In the genomic region with DNA sequence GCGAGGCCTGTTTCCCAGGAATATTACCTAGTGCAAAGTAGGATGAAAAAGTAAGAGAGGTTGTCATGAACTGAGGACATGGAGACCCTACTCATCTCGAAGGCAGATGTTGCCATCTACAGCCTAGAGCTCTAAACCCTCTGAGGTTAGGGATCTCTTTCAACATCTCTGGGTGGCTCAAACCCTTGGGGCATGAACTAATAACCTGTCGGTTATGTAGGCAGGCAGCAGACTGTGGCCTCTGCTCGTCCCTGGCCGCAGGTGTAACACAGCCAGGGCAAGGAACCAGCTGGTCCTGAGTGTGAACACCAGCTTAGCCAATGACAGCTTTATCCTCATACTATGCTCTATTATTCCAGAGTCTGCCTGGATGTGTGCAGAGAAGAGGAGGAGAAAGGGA, we compare ENCODE assay signal across 17 cellular contexts. TPM values are rescaled to one million over a fixed set of nuclear protein-coding genes. Genes with fewer than 3 reads are reported as not detected.
DNase-seq lines count a peak whose midpoint lies in the region; ATAC-seq, FAIRE-seq and TF ChIP-seq lines count a peak whose summit lies in the region.
"Had no signal": no experiment of that assay in that cellular context is flagged by ENCODE, and none has a peak within 500 bp of the region (broad histone marks: within the 10 kb centered on the region; RNA-seq: fewer than 3 reads in every experiment).

No MANE protein-coding gene starts in this region.

- no peak for DNase-seq in activated CD4-positive, alpha-beta T cell treated with anti-CD3 and anti-CD28 coated beads for 36 hours
- no peak for DNase-seq in activated CD4-positive, alpha-beta T cell treated with anti-CD3 and anti-CD28 coated beads for 1 hour
- no peak for DNase-seq in Panc1 (ENCODE audit: low read depth, low spot score)
- DNase-seq in H1 (ENCODE audit: low read depth in 1 of 2, low spot score in 2 of 2) = no peak
- DNase-seq in sigmoid colon = no peak
- DNase-seq in mesendoderm = no peak
- no peak for DNase-seq in A673 (ENCODE audit: low spot score)
- no peak for DNase-seq in activated CD8-positive, alpha-beta memory T cell treated with anti-CD3 and anti-CD28 coated beads for 24 hours
- DNase-seq: activated CD4-positive, CD25-positive, alpha-beta regulatory T cell; activated effector memory CD4-positive, alpha-beta T cell treated with anti-CD3 and anti-CD28 coated beads, Interleukin-2, amount 50 U/mL, for 16 hours; DND-41; heart left ventricle; left colon; NCI-H2029 treated with DMSO at 0.1 percent for 48 hours; tibial artery had no signal

- no peak overlapping the region for H4K5ac ChIP-seq in H1 (ENCODE audit: insufficient read length, low read depth, low read length)
- no peak overlapping the region for H4K5ac ChIP-seq in mesendoderm (ENCODE audit: low read length)

- H3K27ac ChIP-seq in Panc1 (ENCODE audit: low read length) (peak overlapping the region; percentile 39), H1 (ENCODE audit: low read depth, low read length) (no peak overlapping the region), sigmoid colon (peak overlapping the region in 3 of 4 donors; percentile 21 to 47 (median 44)), mesendoderm (ENCODE audit: low read depth, low read length) (no peak overlapping the region), A673 (ENCODE audit: low read depth, low read length, poor library complexity, severe bottlenecking) (no peak overlapping the region)
- H3K27ac ChIP-seq: KMS-11, tibial artery had no signal

- no peak for TF ChIP-seq CTCF in Panc1 (IDR thresholded peaks at IDR 0.05)
- TF ChIP-seq CTCF in H1 (IDR thresholded peaks at IDR 0.05; ENCODE audit: control extremely low read depth in 1 of 3, insufficient read depth in 1 of 3, low read depth in 1 of 3, low read length in 3 of 3) = no peak
- no peak for TF ChIP-seq CTCF in sigmoid colon (IDR thresholded peaks at IDR 0.05)
- TF ChIP-seq CTCF in A673 (conservative IDR thresholded peaks at IDR 0.05; ENCODE audit: low read depth, low read length) = no peak

- H4K91ac ChIP-seq in H1 (replicated peaks; ENCODE audit: insufficient read length, low read length) = no peak overlapping the region

- 0 out of 2 replicates have a peak overlapping the region, but pooled peaks have one; percentile 44 for H2AK5ac ChIP-seq in H1 (ENCODE audit: low read depth, low read length)
- H2AK5ac ChIP-seq in mesendoderm (ENCODE audit: low read length) = no peak overlapping the region

- H3K9me3 Mint-ChIP-seq in activated CD4-positive, alpha-beta T cell treated with anti-CD3 and anti-CD28 coated beads for 36 hours (ENCODE audit: low read depth) = no peaks in the 10 kb centered on the region
- H3K9me3 Mint-ChIP-seq: central memory CD8-positive, alpha-beta T cell had no signal

- no peak overlapping the region for H3K4me3 Mint-ChIP-seq in activated CD4-positive, alpha-beta T cell treated with anti-CD3 and anti-CD28 coated beads for 36 hours
- H3K4me3 Mint-ChIP-seq: central memory CD8-positive, alpha-beta T cell had no signal

- H3K9me3 ChIP-seq in Panc1 (ENCODE audit: control insufficient read depth, insufficient read depth, low read depth, low read length) (no peaks in the 10 kb centered on the region), H1 (ENCODE audit: insufficient read depth in 2 of 2, low read depth in 1 of 2, low read length in 1 of 2) (no peaks in the 10 kb centered on the region), sigmoid colon (no peaks in the 10 kb centered on the region), A673 (ENCODE audit: low read depth, low read length, poor library complexity, severe bottlenecking) (no peaks in the 10 kb centered on the region)
- H3K9me3 ChIP-seq: heart left ventricle, tibial artery had no signal

- H3K9ac ChIP-seq in H1 (replicated peaks in 1 of 4; ENCODE audit: extremely low read depth in 1 of 4, low read depth in 3 of 4, low read length in 3 of 4) (no peak overlapping the region), mesendoderm (ENCODE audit: low read length) (no peak overlapping the region)
- H3K9ac ChIP-seq: KMS-11 had no signal

- H3K23ac ChIP-seq in H1 (ENCODE audit: insufficient read length) (no peak overlapping the region), mesendoderm (ENCODE audit: low read length) (no peak overlapping the region)

- H3K18ac ChIP-seq in H1 (ENCODE audit: extremely low read depth, low read length) (no peak overlapping the region), mesendoderm (ENCODE audit: low read length) (no peak overlapping the region)

- H3K56ac ChIP-seq in H1 (replicated peaks; ENCODE audit: insufficient read length, low read depth, low read length) (no peak overlapping the region), mesendoderm (ENCODE audit: low read length) (no peak overlapping the region)

- CTCF ChIA-PET in activated CD4-positive, alpha-beta T cell treated with anti-CD3 and anti-CD28 coated beads for 36 hours (lab: Charles Lee) = interaction anchor here (1.0 to 1.5 kb wide), 2 partner anchors 27 to 51 kb away, joined by 3 read pairs; no protein-coding TSS in a partner anchor
- CTCF ChIA-PET in Panc1 (lab: Charles Lee) (interaction anchor here (0.6 kb wide), 1 partner anchor 10 kb away, joined by 4 read pairs; no protein-coding TSS in a partner anchor), H1 (lab: Charles Lee; ENCODE audit: partially characterized antibody) (interaction anchor here (0.7 to 7.8 kb wide), 13 partner anchors 8 to 182 kb away, joined by 3 to 53 read pairs (median 4); no protein-coding TSS in a partner anchor), A673 (lab: Charles Lee) (interaction anchor here (0.6 kb wide), 1 partner anchor 23 kb away, joined by 5 read pairs; no protein-coding TSS in a partner anchor)

- H4K8ac ChIP-seq in H1 (ENCODE audit: extremely low read depth, insufficient read depth, low read length) (no peak overlapping the region), mesendoderm (ENCODE audit: low read depth, low read length) (no peak overlapping the region)

- TF ChIP-seq RAD21 in H1 (IDR thresholded peaks at IDR 0.05 in 1 of 2, conservative IDR thresholded peaks at IDR 0.05 in 1 of 2; ENCODE audit: low read depth in 2 of 2, low read length in 2 of 2) = no peak

- no peaks in the 10 kb centered on the region for H3K27me3 Mint-ChIP-seq in activated CD4-positive, alpha-beta T cell treated with anti-CD3 and anti-CD28 coated beads for 36 hours
- H3K27me3 Mint-ChIP-seq: central memory CD8-positive, alpha-beta T cell had no signal

- H3K4me1 ChIP-seq in Panc1 (ENCODE audit: control insufficient read depth, insufficient read depth, low read length) (peaks cover 53% of the 10 kb centered on the region), H1 (replicated peaks in 1 of 4; ENCODE audit: control insufficient read depth in 3 of 4, insufficient read depth in 4 of 4, low read length in 3 of 4) (peaks cover 7 to 22% (median 12%) of the 10 kb centered on the region in 4 experiments), sigmoid colon (peaks cover 0 to 93% (median 85%) of the 10 kb centered on the region in 4 donors), mesendoderm (ENCODE audit: control insufficient read depth, low read depth, low read length) (peaks cover 12% of the 10 kb centered on the region), A673 (ENCODE audit: insufficient read depth, low read length, poor library complexity, severe bottlenecking) (peaks cover 25% of the 10 kb centered on the region)

- in situ Hi-C loops in Panc1 (cut with HindIII; ENCODE audit: low pct_unique_long_range_greater_than_20kb, low sequenced_read_pairs) = no loop called here

- no peak overlapping the region for H2BK12ac ChIP-seq in H1 (ENCODE audit: low read depth, low read length)

- peaks cover 92% of the 10 kb centered on the region for H3K4me1 Mint-ChIP-seq in activated CD4-positive, alpha-beta T cell treated with anti-CD3 and anti-CD28 coated beads for 36 hours

- no peak for ATAC-seq in activated CD4-positive, alpha-beta T cell treated with anti-CD3 and anti-CD28 coated beads for 36 hours
- 0 out of 2 replicates have a peak, but pooled peaks have one; percentile 12 for ATAC-seq in Panc1
- ATAC-seq: heart left ventricle, left colon had no signal

- H3K79me1 ChIP-seq in H1 (ENCODE audit: low read depth, low read length) (peaks cover 46% of the 10 kb centered on the region), mesendoderm (ENCODE audit: low read length) (peaks cover 36% of the 10 kb centered on the region)

- no peak overlapping the region for H2BK120ac ChIP-seq in H1 (replicated peaks; ENCODE audit: low read depth, low read length)
- no peak overlapping the region for H2BK120ac ChIP-seq in mesendoderm (ENCODE audit: low read depth, low read length)

- POLR2A ChIA-PET in activated CD4-positive, alpha-beta T cell treated with anti-CD3 and anti-CD28 coated beads for 36 hours (lab: Charles Lee) = interaction anchor here (1.4 kb wide), 1 partner anchor 14 kb away, joined by 7 read pairs; no protein-coding TSS in a partner anchor
- POLR2A ChIA-PET in Panc1 (lab: Charles Lee) = no interaction called here
- POLR2A ChIA-PET in H1 (lab: Charles Lee; ENCODE audit: partially characterized antibody) = interaction anchor here (1.2 to 9.3 kb wide), 3 partner anchors 10 to 15 kb away, joined by 3 to 86 read pairs (median 3); partner anchors contain the start of gene CAPZB
- POLR2A ChIA-PET in A673 (lab: Charles Lee; ENCODE audit: low non-redundant PET) = no interaction called here

- peaks cover 32% of the 10 kb centered on the region for H3K36me3 Mint-ChIP-seq in activated CD4-positive, alpha-beta T cell treated with anti-CD3 and anti-CD28 coated beads for 36 hours (ENCODE audit: low read depth)

- H3K4me2 ChIP-seq in H1 (ENCODE audit: insufficient read depth in 1 of 2, low read depth in 2 of 2, low read length in 2 of 2) (no peak overlapping the region), mesendoderm (ENCODE audit: low read length) (no peak overlapping the region)
- H3K4me2 ChIP-seq: KMS-11 had no signal

- no peak overlapping the region for H2BK20ac ChIP-seq in H1 (ENCODE audit: low read length)

- BruUV-seq in Panc1 (replicated peaks; lab: Mats Ljungman, UMichigan) = no TSS peak
- BruUV-seq in A673 (replicated peaks; lab: Mats Ljungman, UMichigan) = no TSS peak

- H3K14ac ChIP-seq in H1 (ENCODE audit: insufficient read length) = no peak overlapping the region

- intact Hi-C loops in activated CD4-positive, alpha-beta T cell treated with anti-CD3 and anti-CD28 coated beads for 36 hours (cut with DNase I, micrococcal nuclease) = no loop called here
- intact Hi-C loops in Panc1 (cut with micrococcal nuclease; ENCODE audit: unreplicated experiment) = no loop called here
- intact Hi-C loops in sigmoid colon (cut with DNase I) = no loop called here
- intact Hi-C loops in A673 (cut with micrococcal nuclease; ENCODE audit: unreplicated experiment) = no loop called here

- H2AFZ ChIP-seq in H1 (ENCODE audit: low read length) = no peak overlapping the region

- WGBS in H1 (ENCODE audit: extremely low coverage in 1 of 2, insufficient coverage in 1 of 2, insufficient read length in 1 of 2, insufficient replicate concordance in 2 of 2, low coverage in 1 of 2, low lambda C conversion rate in 2 of 2, missing lambda C conversion rate in 1 of 2), 2 experiments = 81% methylated on average over 5 of the region's 5 CpGs; no CpG with 5 or more reads in 1 of the 2 experiments
- 63 to 68% methylated on average over 5 of the region's 5 CpGs for WGBS in sigmoid colon, 2 donors
- no CpG with 5 or more reads among the region's 5 CpGs for WGBS in mesendoderm (ENCODE audit: extremely low coverage, insufficient coverage, low lambda C conversion rate)

- TF ChIP-seq POLR2A in H1 (IDR thresholded peaks at IDR 0.05; ENCODE audit: control extremely low read depth in 1 of 2, low read depth in 2 of 2, low read length in 2 of 2) (no peak), sigmoid colon (IDR thresholded peaks at IDR 0.05) (no peak)

- H3K27me3 ChIP-seq in Panc1 (ENCODE audit: control insufficient read depth, insufficient read depth, low read length) (no peaks in the 10 kb centered on the region), H1 (replicated peaks in 1 of 4; ENCODE audit: control insufficient read depth in 3 of 4, extremely low read depth in 1 of 4, insufficient read depth in 3 of 4, low read length in 3 of 4) (no peaks in the 10 kb centered on the region), sigmoid colon (no peaks in the 10 kb centered on the region), mesendoderm (ENCODE audit: insufficient read depth, low read length, poor library complexity) (no peaks in the 10 kb centered on the region), A673 (replicated peaks; ENCODE audit: insufficient read depth, low read depth, low read length, poor library complexity) (no peaks in the 10 kb centered on the region)
- H3K27me3 ChIP-seq: heart left ventricle, tibial artery had no signal

- no peak for FAIRE-seq in H1 (lab: Jason Lieb, UNC)

- no peak overlapping the region for H2BK5ac ChIP-seq in H1 (ENCODE audit: low read depth, low read length)
- H2BK5ac ChIP-seq in mesendoderm (ENCODE audit: low read length) = no peak overlapping the region

- H3K79me2 ChIP-seq in H1 (ENCODE audit: control insufficient read depth in 1 of 2, insufficient read depth in 2 of 2, low read length in 2 of 2) (peaks cover 47 to 97% of the 10 kb centered on the region in 2 experiments), mesendoderm (ENCODE audit: control insufficient read depth, insufficient read depth, low read length) (peaks cover 91% of the 10 kb centered on the region)

- no peak overlapping the region for H3K4ac ChIP-seq in H1 (replicated peaks; ENCODE audit: insufficient read length, low read depth, low read length)
- H3K4ac ChIP-seq in mesendoderm (ENCODE audit: low read depth, low read length) = no peak overlapping the region

- H3K27ac Mint-ChIP-seq in activated CD4-positive, alpha-beta T cell treated with anti-CD3 and anti-CD28 coated beads for 36 hours = peak overlapping the region; percentile 51

- no peaks in the 10 kb centered on the region for H3K23me2 ChIP-seq in H1 (ENCODE audit: low read depth, low read length)

- H3K36me3 ChIP-seq in Panc1 (ENCODE audit: control insufficient read depth, insufficient read depth, low read length) = no peaks in the 10 kb centered on the region
- H3K36me3 ChIP-seq in H1 (ENCODE audit: control insufficient read depth in 2 of 4, insufficient read depth in 4 of 4, low read length in 3 of 4) = peaks cover 0 to 8% (median 0%) of the 10 kb centered on the region in 4 experiments; a peak in 2 of 8 replicates
- H3K36me3 ChIP-seq in sigmoid colon = peaks cover 0 to 8% (median 0%) of the 10 kb centered on the region in 4 donors
- no peaks in the 10 kb centered on the region for H3K36me3 ChIP-seq in mesendoderm (ENCODE audit: control insufficient read depth, insufficient read depth, low read length)
- H3K36me3 ChIP-seq in A673 (ENCODE audit: insufficient read depth, low read length, poor library complexity, severe bottlenecking) = no peaks in the 10 kb centered on the region

- TF ChIP-seq EP300 in H1 (IDR thresholded peaks at IDR 0.05; ENCODE audit: borderline replicate concordance in 1 of 2, low read depth in 2 of 2, low read length in 2 of 2) (no peak), sigmoid colon (IDR thresholded peaks at IDR 0.05) (no peak)

- H2BK15ac ChIP-seq in H1 (ENCODE audit: low read length) (no peak overlapping the region), mesendoderm (replicated peaks; ENCODE audit: low read depth) (no peak overlapping the region)

- H3K4me3 ChIP-seq in Panc1 (ENCODE audit: low read depth in 2 of 2, low read length in 2 of 2) = no peak overlapping the region
- H3K4me3 ChIP-seq in H1 (ENCODE audit: extremely low read depth in 1 of 4, insufficient read depth in 2 of 4, low read depth in 3 of 4, low read length in 4 of 4) = no peak overlapping the region
- H3K4me3 ChIP-seq in sigmoid colon = no peak overlapping the region
- H3K4me3 ChIP-seq in mesendoderm (ENCODE audit: low read length) = no peak overlapping the region
- no peak overlapping the region for H3K4me3 ChIP-seq in A673 (ENCODE audit: low read depth, low read length, poor library complexity, severe bottlenecking)
- H3K4me3 ChIP-seq: heart left ventricle, tibial artery had no signal

- peaks cover 51 to 55% of the 10 kb centered on the region in 2 experiments for H4K20me1 ChIP-seq in H1 (replicated peaks in 1 of 2; ENCODE audit: control insufficient read depth in 1 of 2, insufficient read depth in 2 of 2, low read length in 2 of 2)

RNA-seq across cellular contexts. Expression of gene CAPZB, which starts 13.2 kb away (rescaled TPM):
- total RNA-seq in activated CD4-positive, alpha-beta T cell treated with anti-CD3 and anti-CD28 coated beads for 36 hours = 100 to 1,000 TPM; 320 to 346 TPM
- total RNA-seq in Panc1 (2021; ENCODE audit: unreplicated experiment) (491 TPM), sigmoid colon (100 to 1,000 TPM; 128 to 214 (median 145) TPM), A673 (2021) (206 and 214 TPM in 2 replicates)
- 494 TPM for polyA plus RNA-seq in Panc1 (2012; ENCODE audit: insufficient read length)
- total RNA-seq in H1 (2021; fragmentation: NEBNext Ultra II Directional; extraction: Animal tissue kit (Norgen Biotek cat#: 25700)) = 371 TPM in 2 replicates
- polyA plus RNA-seq in H1 (2011; rRNA removed) (162 and 169 TPM in 2 replicates), sigmoid colon (100 to 1,000 TPM; 372 to 454 (median 393) TPM)
- 237 TPM for polyA plus RNA-seq in H1 (2011; cell fraction: cytosol; rRNA removed)
- 112 TPM for polyA plus RNA-seq in H1 (2011; cell fraction: nucleus; rRNA removed)
- 353 to 393 TPM (median 375 TPM) in 4 replicates for polyA plus RNA-seq in H1 (2012, experiment 1 of 2)
- polyA plus RNA-seq in H1 (2012, experiment 2 of 2) = 493 TPM
- polyA plus RNA-seq in H1 (2013, experiment 1 of 2) = 265 TPM
- polyA plus RNA-seq in H1 (2013, experiment 2 of 2) = 269 TPM
- 118 and 122 TPM in 2 replicates for polyA minus RNA-seq in H1 (2011; rRNA and poly(A)+ RNA removed)
- 88.9 TPM for polyA minus RNA-seq in H1 (2011; cell fraction: cytosol; rRNA and poly(A)+ RNA removed)
- 42.8 TPM for polyA minus RNA-seq in H1 (2011; cell fraction: nucleus; rRNA and poly(A)+ RNA removed)
- 289 TPM for polyA plus RNA-seq in mesendoderm (2013, experiment 1 of 2)
- polyA plus RNA-seq in mesendoderm (2013, experiment 2 of 2) = 292 TPM

Comparison
In these comparisons a context has a peak if more than half of its experiments do, and no peak if none do; other contexts are left out.
1. H3K27ac ChIP-seq: peak in Panc1 (single experiment) and sigmoid colon (3 of 4); none in H1 (single experiment), mesendoderm (single experiment) and A673 (single experiment).
2. POLR2A ChIA-PET loops: an anchor here in activated CD4-positive, alpha-beta T cell treated with anti-CD3 and anti-CD28 coated beads for 36 hours (1.4 kb wide) and H1 (1.2 to 9.3 kb wide); none called in Panc1 and A673.